In the genomic region with DNA sequence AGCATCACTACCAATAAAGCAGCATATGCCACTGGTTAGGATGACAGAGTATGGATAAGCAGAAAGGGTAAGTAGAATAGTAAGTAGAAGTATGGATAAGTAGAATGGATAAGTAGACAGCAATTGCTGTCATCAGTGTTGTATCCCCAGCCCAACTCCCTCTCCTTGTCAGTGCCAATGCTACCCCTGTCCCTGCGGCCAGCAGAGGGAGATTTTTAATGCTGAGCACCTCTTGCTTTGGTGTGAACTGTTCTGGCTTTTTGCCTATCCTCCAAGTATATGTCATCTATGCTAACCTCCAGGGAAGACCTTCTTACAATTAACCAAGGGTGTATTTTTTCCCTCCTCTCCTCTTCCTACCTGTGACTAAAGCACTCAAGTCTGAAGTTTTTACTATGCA, we compare ENCODE assay signal across 8 cellular contexts.
A peak's percentile ranks its signal among the peaks of the same experiment; 100 is the strongest.
DNase-seq lines count a peak whose midpoint lies in the region; ATAC-seq and TF ChIP-seq lines count a peak whose summit lies in the region.

No MANE protein-coding gene starts in this region.

- H3K4me3 Mint-ChIP-seq in activated T-helper 1 cell treated with anti-CD3 and anti-CD28 coated beads, Interleukin-12 subunit alpha, Interleukin-12 subunit beta, Interleukin-2, Interleukin-4 antibody, amounts not matched to agents 30 ng/mL and 10 ng/mL and 1 ng/mL, durations not matched to agents 14 hours and 24 hours and 36 hours, result no peak overlapping the region

- no peaks in the 10 kb centered on the region for H3K36me3 Mint-ChIP-seq in activated T-helper 1 cell treated with anti-CD3 and anti-CD28 coated beads, Interleukin-12 subunit alpha, Interleukin-12 subunit beta, Interleukin-2, Interleukin-4 antibody, amounts not matched to agents 30 ng/mL and 10 ng/mL and 1 ng/mL, durations not matched to agents 14 hours and 24 hours and 36 hours (ENCODE audit: low read depth)

- no peaks in the 10 kb centered on the region for H3K27me3 ChIP-seq in adrenal gland

- H3K36me3 ChIP-seq in adrenal gland (replicated peaks in 1 of 2) (no peaks in the 10 kb centered on the region), mucosa of descending colon (ENCODE audit: low read depth) (no peaks in the 10 kb centered on the region)

- H3K27me3 Mint-ChIP-seq in activated T-helper 1 cell treated with anti-CD3 and anti-CD28 coated beads, Interleukin-12 subunit alpha, Interleukin-12 subunit beta, Interleukin-2, Interleukin-4 antibody, amounts not matched to agents 30 ng/mL and 10 ng/mL and 1 ng/mL, durations not matched to agents 14 hours and 24 hours and 36 hours (ENCODE audit: insufficient read depth), result no peaks in the 10 kb centered on the region

- peak; percentile 40 for ATAC-seq in mucosa of descending colon

- no peak overlapping the region for H3K4me3 ChIP-seq in adrenal gland
- no peak overlapping the region for H3K4me3 ChIP-seq in mucosa of descending colon

- WGBS in adrenal gland, 4 donors, result 24 to 50% (median 34%) methylated on average over 1 of the region's 1 CpG

- H3K9me3 ChIP-seq in adrenal gland (replicated peaks in 1 of 3) (no peaks in the 10 kb centered on the region), mucosa of descending colon (no peaks in the 10 kb centered on the region)

- no peak overlapping the region for H3K27ac Mint-ChIP-seq in activated T-helper 1 cell treated with anti-CD3 and anti-CD28 coated beads, Interleukin-12 subunit alpha, Interleukin-12 subunit beta, Interleukin-2, Interleukin-4 antibody, amounts not matched to agents 30 ng/mL and 10 ng/mL and 1 ng/mL, durations not matched to agents 14 hours and 24 hours and 36 hours

- peak; percentile 9 for DNase-seq in GM04504 (ENCODE audit: low read depth)
- peak; percentile 1 to 15 for DNase-seq in Kasumi-1 (lab: John Stamatoyannopoulos, UW)
- DNase-seq in adrenal gland, result peak; percentile 25 to 70 (median 48)
- peak in 2 of 3 donors; percentile 34 to 55 for DNase-seq in mucosa of descending colon
- no peak for DNase-seq in GM13976 (ENCODE audit: low spot score)
- no peak for DNase-seq in activated T-helper 1 cell treated with anti-CD3 and anti-CD28 coated beads, Interleukin-12 subunit alpha, Interleukin-12 subunit beta, Interleukin-2, Interleukin-4 antibody, amounts not matched to agents 30 ng/mL and 10 ng/mL and 1 ng/mL, durations not matched to agents 14 hours and 24 hours and 36 hours (ENCODE audit: low spot score)
- DNase-seq in DMS79 treated with DMSO at 0.1 percent for 48 hours (lab: John Stamatoyannopoulos, UW), result no peak
- DNase-seq in stimulated activated CD4-positive, alpha-beta T cell treated with anti-CD3 and anti-CD28 coated beads, Interleukin-4, amount 100 ng/mL, for 4 hours, result no peak

- H3K4me1 ChIP-seq in adrenal gland (replicated peaks in 1 of 2) (peaks cover 0 to 8% of the 10 kb centered on the region in 2 donors), mucosa of descending colon (ENCODE audit: low read depth) (no peaks in the 10 kb centered on the region)

- no peak for TF ChIP-seq POLR2A in adrenal gland (IDR thresholded peaks at IDR 0.05)

- no peaks in the 10 kb centered on the region for H3K9me3 Mint-ChIP-seq in activated T-helper 1 cell treated with anti-CD3 and anti-CD28 coated beads, Interleukin-12 subunit alpha, Interleukin-12 subunit beta, Interleukin-2, Interleukin-4 antibody, amounts not matched to agents 30 ng/mL and 10 ng/mL and 1 ng/mL, durations not matched to agents 14 hours and 24 hours and 36 hours

- TF ChIP-seq CTCF in adrenal gland (IDR thresholded peaks at IDR 0.05), result peak; percentile 19 to 61 (median 55)
- no peak for TF ChIP-seq CTCF in mucosa of descending colon (IDR thresholded peaks at IDR 0.05)
- no peak for TF ChIP-seq CTCF in GM13976 (IDR thresholded peaks at IDR 0.05; ENCODE audit: borderline replicate concordance, control extremely low read depth, extremely low read depth, insufficient read depth, missing control alignments)

- H3K4me1 Mint-ChIP-seq in activated T-helper 1 cell treated with anti-CD3 and anti-CD28 coated beads, Interleukin-12 subunit alpha, Interleukin-12 subunit beta, Interleukin-2, Interleukin-4 antibody, amounts not matched to agents 30 ng/mL and 10 ng/mL and 1 ng/mL, durations not matched to agents 14 hours and 24 hours and 36 hours (ENCODE audit: low read depth), result no peaks in the 10 kb centered on the region

- H3K27ac ChIP-seq in adrenal gland, result no peak overlapping the region

- in situ Hi-C loops in GM13976 (cut with MboI; ENCODE audit: low sequenced_read_pairs, unreplicated experiment), result no loop called here

- intact Hi-C loops in adrenal gland (cut with DNase I) (loop anchor here in 1 of 2 donors (10.0 kb wide), 1 partner anchor 337 kb away; no protein-coding TSS in a partner anchor), mucosa of descending colon (cut with DNase I, micrococcal nuclease) (no loop called here)
- intact Hi-C loops in activated T-helper 1 cell treated with anti-CD3 and anti-CD28 coated beads, Interleukin-12 subunit alpha, Interleukin-12 subunit beta, Interleukin-2, Interleukin-4 antibody, amounts not matched to agents 30 ng/mL and 10 ng/mL and 1 ng/mL, durations not matched to agents 14 hours and 24 hours and 36 hours (cut with micrococcal nuclease), result no loop called here

Comparison
In these comparisons a context has a peak if more than half of its experiments do, and no peak if none do; other contexts are left out.
1. DNase-seq: peak in GM04504 (single experiment), Kasumi-1 (2 of 2), adrenal gland (7 of 7) and mucosa of descending colon (2 of 3); none in GM13976 (single experiment), activated T-helper 1 cell treated with anti-CD3 and anti-CD28 coated beads, Interleukin-12 subunit alpha, Interleukin-12 subunit beta, Interleukin-2, Interleukin-4 antibody, amounts not matched to agents 30 ng/mL and 10 ng/mL and 1 ng/mL, durations not matched to agents 14 hours and 24 hours and 36 hours (single experiment), DMS79 treated with DMSO at 0.1 percent for 48 hours (single experiment) and stimulated activated CD4-positive, alpha-beta T cell treated with anti-CD3 and anti-CD28 coated beads, Interleukin-4, amount 100 ng/mL, for 4 hours (0 of 2).
2. CTCF ChIP-seq: peak in adrenal gland (6 of 6); none in mucosa of descending colon (single experiment) and GM13976 (single experiment).